ENCODE assay signal across 15 cellular contexts in the genomic region with DNA sequence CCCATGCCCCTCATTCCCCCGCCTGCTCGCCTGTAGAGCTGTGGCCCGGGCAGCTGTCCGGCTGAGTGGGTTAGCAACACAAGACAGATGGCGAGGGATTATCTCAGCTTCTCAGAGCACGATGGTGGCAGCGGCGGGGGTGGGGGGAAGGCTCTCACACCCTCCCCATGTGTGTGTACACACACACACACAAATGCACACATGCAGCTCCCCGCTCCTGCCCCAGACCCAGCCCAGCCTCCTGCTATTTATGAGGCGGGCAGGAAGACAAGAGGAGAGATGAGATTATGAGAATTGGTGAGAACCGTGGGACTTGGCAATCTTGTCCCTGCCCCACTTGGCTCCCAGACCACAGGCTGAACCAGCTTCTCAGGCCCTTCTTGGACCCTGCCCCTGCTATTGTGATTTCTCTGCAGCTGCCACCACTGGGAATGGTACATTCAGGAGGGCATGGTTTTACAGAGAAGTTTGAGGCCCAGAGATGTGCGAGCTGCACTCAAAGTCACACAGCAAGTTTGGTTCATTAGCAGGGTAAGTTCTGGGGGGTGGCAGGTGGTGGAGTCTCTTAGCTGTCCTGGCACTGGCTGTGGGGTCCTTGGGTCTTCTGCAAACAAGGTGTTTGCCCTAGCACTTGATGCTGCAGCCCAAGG. TPM values are rescaled to one million over a fixed set of nuclear protein-coding genes. Genes with fewer than 3 reads are reported as not detected.
DNase-seq lines count a peak whose midpoint lies in the region; ATAC-seq, FAIRE-seq and TF ChIP-seq lines count a peak whose summit lies in the region.
"Had no signal": no experiment of that assay in that cellular context is flagged by ENCODE, and none has a peak within 500 bp of the region (broad histone marks: within the 10 kb centered on the region; RNA-seq: fewer than 3 reads in every experiment).

No MANE protein-coding gene starts in this region.

- TF ChIP-seq POLR2A in K562 (conservative IDR thresholded peaks at IDR 0.05) = no peak

- H4K20me1 ChIP-seq in K562 (replicated peaks; ENCODE audit: control insufficient read depth, insufficient read depth, low read length) (0 out of 2 replicates have a peak, but pooled peaks cover 9% of the 10 kb centered on the region), neural progenitor cell (ENCODE audit: low read depth) (peaks cover 15% of the 10 kb centered on the region)

- 63% methylated on average over 12 of the region's 12 CpGs for WGBS in K562 (ENCODE audit: insufficient coverage, low coverage, missing lambda C conversion rate)

- in situ Hi-C loops in K562 (cut with MboI) = no loop called here

- CTCF ChIA-PET in K562 (lab: Yijun Ruan, JAX; ENCODE audit: low intra/inter-chr PET ratio) = no interaction called here

- no peak for TF ChIP-seq RAD21 in K562 (CRISPR knock-in tag; conservative IDR thresholded peaks at IDR 0.05 in 1 of 2, IDR thresholded peaks at IDR 0.05 in 1 of 2)

- H3K27me3 Mint-ChIP-seq in neural progenitor cell (ENCODE audit: insufficient read depth, low read depth) = peaks cover 19% of the 10 kb centered on the region

- H3K9me1 ChIP-seq in K562 (ENCODE audit: control insufficient read depth, insufficient read depth, low read length) = peaks cover 5% of the 10 kb centered on the region

- peak overlapping the region; percentile 97 for H3K27ac Mint-ChIP-seq in neural progenitor cell
- H3K27ac Mint-ChIP-seq: dendritic cell treated with granulocyte-macrophage colony-stimulating factor and Interleukin-4, amounts not matched to agents 40 ng/mL and 50 ng/mL, for 4 days had no signal

- intact Hi-C loops in K562 (cut with micrococcal nuclease) = no loop called here

- BruUV-seq in K562 (replicated peaks; lab: Mats Ljungman, UMichigan) = no TSS peak

- no peak for TF ChIP-seq CTCF in K562 (IDR thresholded peaks at IDR 0.05 in 2 of 3, conservative IDR thresholded peaks at IDR 0.05 in 1 of 3; ENCODE audit: insufficient read depth in 2 of 3, low read depth in 1 of 3, low read length in 3 of 3)
- TF ChIP-seq CTCF in neural progenitor cell (IDR thresholded peaks at IDR 0.05) = no peak

- H3K27me3 ChIP-seq in K562 (ENCODE audit: control insufficient read depth in 2 of 2, insufficient read depth in 2 of 2, low read length in 2 of 2) (peaks cover 15 to 26% of the 10 kb centered on the region in 2 experiments; a peak in 4 of 5 replicates), neural progenitor cell (peaks cover 54% of the 10 kb centered on the region)
- H3K27me3 ChIP-seq: pancreas had no signal

- H3K4me2 ChIP-seq in K562 (ENCODE audit: insufficient read depth, low read length) (no peak overlapping the region), neural progenitor cell (no peak overlapping the region)

- H3K9me3 ChIP-seq in K562 (replicated peaks; ENCODE audit: control insufficient read depth, insufficient read depth, low read depth, low read length) (no peaks in the 10 kb centered on the region), neural progenitor cell (ENCODE audit: low read depth) (no peaks in the 10 kb centered on the region)
- H3K9me3 ChIP-seq: pancreas, transverse colon had no signal

- peak; percentile 67 for DNase-seq in Ammon's horn (ENCODE audit: low spot score)
- peak; percentile 68 for DNase-seq in LHCN-M2 (ENCODE audit: low read depth)
- no peak for DNase-seq in K562 (ENCODE audit: extremely low read depth in 1 of 4, low spot score in 3 of 4)
- no peak for DNase-seq in neural progenitor cell (ENCODE audit: low spot score)
- DNase-seq in activated effector memory CD4-positive, alpha-beta T cell treated with Interleukin-2 at 50 U/mL for 16 hours = no peak
- no peak for DNase-seq in middle frontal gyrus (ENCODE audit: extremely low spot score, low spot score)
- no peak for DNase-seq in activated CD4-positive, CD25-positive, alpha-beta regulatory T cell (lab: John Stamatoyannopoulos, UW)
- no peak for DNase-seq in NK-92 (lab: John Stamatoyannopoulos, UW; ENCODE audit: unreplicated experiment)
- DNase-seq: AML-193, foreskin keratinocyte, transverse colon had no signal

- no peak for TF ChIP-seq EP300 in K562 (IDR thresholded peaks at IDR 0.05; ENCODE audit: low read length)

- H3K4me3 ChIP-seq in K562 (no peak overlapping the region), neural progenitor cell (no peak overlapping the region)
- H3K4me3 ChIP-seq: pancreas, transverse colon had no signal

- H3K9ac ChIP-seq in K562 (ENCODE audit: insufficient read depth in 1 of 2, low read depth in 2 of 2, low read length in 2 of 2) (peak overlapping the region in 1 of 2 experiments; percentile 74; a peak in 1 of 4 replicates), neural progenitor cell (no peak overlapping the region)

- H3K4me3 Mint-ChIP-seq in neural progenitor cell = peak overlapping the region; percentile 11
- H3K4me3 Mint-ChIP-seq: dendritic cell treated with granulocyte-macrophage colony-stimulating factor and Interleukin-4, amounts not matched to agents 40 ng/mL and 50 ng/mL, for 4 days had no signal

- H3K36me3 ChIP-seq in K562 (ENCODE audit: control insufficient read depth, insufficient read depth, low read length) (no peaks in the 10 kb centered on the region), neural progenitor cell (no peaks in the 10 kb centered on the region)
- H3K36me3 ChIP-seq: pancreas, transverse colon had no signal

- peaks cover 74% of the 10 kb centered on the region for H3K4me1 Mint-ChIP-seq in neural progenitor cell

- no peaks in the 10 kb centered on the region for H3K9me3 Mint-ChIP-seq in neural progenitor cell
- H3K9me3 Mint-ChIP-seq: dendritic cell treated with granulocyte-macrophage colony-stimulating factor and Interleukin-4, amounts not matched to agents 40 ng/mL and 50 ng/mL, for 4 days; IgD-negative memory B cell had no signal

- POLR2A ChIA-PET in K562 (lab: Yijun Ruan, JAX) = interaction anchor here (0.6 to 1.4 kb wide), 6 partner anchors 11 to 897 kb away, joined by 3 to 4 read pairs (median 3); partner anchors contain the start of gene CXXC5

- no peak for ATAC-seq in K562

- H3K27ac ChIP-seq in K562 (ENCODE audit: extremely low read depth, low read depth, low read length) = no peak overlapping the region
- H3K27ac ChIP-seq in neural progenitor cell = no peak overlapping the region
- H3K27ac ChIP-seq: foreskin keratinocyte, transverse colon had no signal

- peaks cover 24% of the 10 kb centered on the region for H3F3A ChIP-seq in neural progenitor cell (ENCODE audit: low read depth)

- no peaks in the 10 kb centered on the region for H3K36me3 Mint-ChIP-seq in neural progenitor cell
- H3K36me3 Mint-ChIP-seq: IgD-negative memory B cell had no signal

- H3K79me2 ChIP-seq in K562 (ENCODE audit: control insufficient read depth, insufficient read depth, low read length) (no peaks in the 10 kb centered on the region; the same call in 2 of the 3 replicates), neural progenitor cell (ENCODE audit: low read depth) (no peaks in the 10 kb centered on the region)

- H2AFZ ChIP-seq in K562 (ENCODE audit: low read depth, low read length) = no peak overlapping the region
- H2AFZ ChIP-seq in neural progenitor cell (replicated peaks) = no peak overlapping the region

- FAIRE-seq in K562 (lab: Jason Lieb, UNC) = no peak
- FAIRE-seq: pancreas had no signal

- H3K4me1 ChIP-seq in K562 (replicated peaks in 1 of 2; ENCODE audit: control insufficient read depth in 2 of 2, insufficient read depth in 2 of 2, low read length in 2 of 2) (peaks cover 28 to 51% of the 10 kb centered on the region in 2 experiments), neural progenitor cell (peaks cover 37% of the 10 kb centered on the region)

TF ChIP-seq in K562, 482 proteins besides CTCF, POLR2A, EP300 and RAD21 (continues in another document):
- TF ChIP-seq GABPB2 (CRISPR knock-in tag; conservative IDR thresholded peaks at IDR 0.05) (no peak), ZZZ3 (IDR thresholded peaks at IDR 0.05) (no peak), E2F3 (CRISPR knock-in tag; IDR thresholded peaks at IDR 0.05) (no peak), NFIX (CRISPR knock-in tag; IDR thresholded peaks at IDR 0.05; ENCODE audit: low read depth) (no peak), FOXJ2 (tag; IDR thresholded peaks at IDR 0.05) (no peak), KDM1A (IDR thresholded peaks at IDR 0.05) (peak; percentile 36 to 60; a peak in 3 of 4 replicates), RBM25 (IDR thresholded peaks at IDR 0.05; ENCODE audit: low read depth, low read length, severe bottlenecking) (peak; percentile 46), ARNT (IDR thresholded peaks at IDR 0.05) (no peak), HDAC2 (IDR thresholded peaks at IDR 0.05) (no peak), HSF4 (CRISPR knock-in tag; IDR thresholded peaks at IDR 0.05; ENCODE audit: borderline replicate concordance) (no peak)

RNA-seq across cellular contexts. Expression of gene PSD2, which starts 51.0 kb away (rescaled TPM):
- total RNA-seq in LHCN-M2 (2014; rRNA removed) (not detected in 2 replicates), K562 (2014; rRNA removed) (0.09 TPM in 1 of 2 replicates, not detected in the other), K562 (2014; rRNA removed; fragmentation: Illumina TruSeq; extraction: Trizol) (not detected in 2 replicates), K562 (2015; rRNA removed; fragmentation: Illumina TruSeq; extraction: Trizol) (not detected in 2 replicates), K562 (2021) (0.04 and 0.07 TPM in 2 replicates), neural progenitor cell (ENCODE audit: low replicate concordance) (0.09 and 0.53 TPM in 2 replicates)
- polyA plus RNA-seq in LHCN-M2 (2012) = 0.06 TPM
- total RNA-seq in K562 (2011; cell fraction: chromatin; rRNA removed; ENCODE audit: low replicate concordance) = 0.09 TPM in 2 replicates
- under 0.01 TPM in 1 of 2 replicates, not detected in the other for total RNA-seq in K562 (2011; cell fraction: nucleolus; rRNA removed)
- not detected in 2 replicates for total RNA-seq in K562 (2011; cell fraction: nucleoplasm; rRNA removed)
- polyA plus RNA-seq in K562 (2011; rRNA removed) (0.04 and 0.11 TPM in 2 replicates), K562 (2014; fragmentation: Illumina TruSeq; extraction: Trizol) (0.01 TPM in 1 of 2 replicates, not detected in the other), K562 (2014; fragmentation: Nextera tagmentation; extraction: Ambion mirVana) (not detected), K562 (2014; rRNA removed) (0.01 TPM in 1 of 2 replicates, not detected in the other)
- polyA plus RNA-seq in K562 (2011; cell fraction: cytosol; rRNA removed) = 0.09 TPM in 1 of 2 replicates, not detected in the other
- 0.18 and 0.29 TPM in 2 replicates for polyA plus RNA-seq in K562 (2011; cell fraction: nucleus; rRNA removed)
- polyA plus RNA-seq in K562 (2012) = 0.01 and 0.06 TPM in 2 replicates
- 0.03 TPM in 1 of 2 replicates, not detected in the other for polyA minus RNA-seq in K562 (2011; rRNA and poly(A)+ RNA removed)
- polyA minus RNA-seq in K562 (2011; cell fraction: cytosol; rRNA and poly(A)+ RNA removed) = not detected in 2 replicates
- polyA minus RNA-seq in K562 (2011; cell fraction: nucleus; rRNA and poly(A)+ RNA removed) = 0.11 TPM in 1 of 2 replicates, not detected in the other
- total RNA-seq: foreskin keratinocyte, Right ventricle myocardium superior had no signal
- polyA plus RNA-seq: foreskin keratinocyte, IgD-negative memory B cell had no signal

Comparison
In these comparisons a context has a peak if more than half of its experiments do, and no peak if none do; other contexts are left out.
1. DNase-seq: peak in Ammon's horn (single experiment) and LHCN-M2 (single experiment); none in K562 (0 of 4), neural progenitor cell (single experiment), activated effector memory CD4-positive, alpha-beta T cell treated with Interleukin-2 at 50 U/mL for 16 hours (single experiment), middle frontal gyrus (single experiment), activated CD4-positive, CD25-positive, alpha-beta regulatory T cell (0 of 4) and NK-92 (single experiment).